ENCODE assay signal across 13 cellular contexts in the genomic region with DNA sequence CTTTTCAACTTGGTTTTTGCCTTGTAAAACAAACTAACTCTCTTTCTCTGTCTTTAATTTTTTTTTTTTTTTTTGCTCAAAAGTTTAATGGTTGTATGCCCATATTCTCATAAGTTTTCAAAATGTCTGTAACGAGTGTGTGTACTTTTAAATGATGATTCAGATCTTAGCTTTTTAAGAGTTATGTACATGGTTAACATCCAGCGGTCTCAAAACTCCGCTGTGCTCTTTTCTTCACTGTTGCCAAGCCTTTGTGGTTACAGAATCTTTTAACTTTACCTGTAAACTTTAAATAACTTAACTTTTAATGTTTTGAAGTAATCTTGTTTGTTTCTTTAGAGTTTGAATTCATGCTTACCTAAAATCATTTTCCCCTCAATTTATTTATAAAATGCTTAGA.
DNase-seq lines count a peak whose midpoint lies in the region; ATAC-seq and TF ChIP-seq lines count a peak whose summit lies in the region.
"Had no signal": no experiment of that assay in that cellular context is flagged by ENCODE, and none has a peak within 500 bp of the region (broad histone marks: within the 10 kb centered on the region; RNA-seq: fewer than 3 reads in every experiment).

No MANE protein-coding gene starts in this region.

- TF ChIP-seq CTCF in mammary epithelial cell (conservative IDR thresholded peaks at IDR 0.05 in 1 of 2, IDR thresholded peaks at IDR 0.05 in 1 of 2; ENCODE audit: extremely low read depth in 1 of 2, insufficient read depth in 1 of 2, low read depth in 1 of 2, low read length in 2 of 2) (no peak), MCF 10A (IDR thresholded peaks at IDR 0.05; ENCODE audit: unreplicated experiment) (no peak), PC-3 (conservative IDR thresholded peaks at IDR 0.05; ENCODE audit: low read depth, low read length) (no peak)

- no peaks in the 10 kb centered on the region for H3K79me2 ChIP-seq in mammary epithelial cell (ENCODE audit: insufficient read depth, low read length)
- H3K79me2 ChIP-seq in PC-3 (ENCODE audit: low read length): no peaks in the 10 kb centered on the region

- BruUV-seq in mammary epithelial cell (replicated peaks; lab: Mats Ljungman, UMichigan): no TSS peak
- BruUV-seq in MCF 10A (replicated peaks; lab: Mats Ljungman, UMichigan): no TSS peak
- BruUV-seq in PC-3 (replicated peaks; lab: Mats Ljungman, UMichigan): no TSS peak

- no peaks in the 10 kb centered on the region for H4K20me1 ChIP-seq in mammary epithelial cell (ENCODE audit: insufficient read depth, low read length)
- no peaks in the 10 kb centered on the region for H4K20me1 ChIP-seq in PC-3 (ENCODE audit: low read length)
- H4K20me1 ChIP-seq: BLaER1 had no signal

- H3F3A ChIP-seq in PC-3 (ENCODE audit: low read length, unreplicated experiment): no peaks in the 10 kb centered on the region

- H3K4me3 ChIP-seq in mammary epithelial cell (replicated peaks in 1 of 3; ENCODE audit: insufficient read depth in 1 of 3, low read depth in 2 of 3, low read length in 3 of 3): no peak overlapping the region
- H3K4me3 ChIP-seq in PC-3 (ENCODE audit: low read length): no peak overlapping the region
- H3K4me3 ChIP-seq: BLaER1 had no signal

- H3K27me3 ChIP-seq in mammary epithelial cell (ENCODE audit: insufficient read depth, low read length) (no peaks in the 10 kb centered on the region), PC-3 (ENCODE audit: low read length) (no peaks in the 10 kb centered on the region)
- H3K27me3 ChIP-seq: BLaER1 had no signal

- dilution Hi-C loops in mammary epithelial cell (cut with HindIII; ENCODE audit: low sequenced_read_pairs): no loop called here

- in situ Hi-C loops in mammary epithelial cell (cut with MboI; ENCODE audit: low sequenced_read_pairs in 2 of 2): no loop called here

- H3K27ac ChIP-seq in mammary epithelial cell (ENCODE audit: insufficient read depth, low read depth, low read length) (no peak overlapping the region), PC-3 (ENCODE audit: low read length) (peak overlapping the region; percentile 46)
- H3K27ac ChIP-seq: BLaER1 had no signal

- no peaks in the 10 kb centered on the region for H3K9me3 Mint-ChIP-seq in MCF 10A (ENCODE audit: unreplicated experiment)
- H3K9me3 Mint-ChIP-seq: CD8-positive, alpha-beta T cell; H9 had no signal

- H3K27ac Mint-ChIP-seq in MCF 10A (ENCODE audit: low read depth, unreplicated experiment): no peak overlapping the region
- H3K27ac Mint-ChIP-seq: CD14-positive monocyte; CD8-positive, alpha-beta T cell; H9 had no signal

- no peaks in the 10 kb centered on the region for H3K4me1 Mint-ChIP-seq in MCF 10A (ENCODE audit: insufficient read depth, unreplicated experiment)
- H3K4me1 Mint-ChIP-seq: CD14-positive monocyte had no signal

- intact Hi-C loops in mammary epithelial cell (cut with micrococcal nuclease): no loop called here
- intact Hi-C loops in MCF 10A (cut with micrococcal nuclease): no loop called here
- intact Hi-C loops in PC-3 (cut with micrococcal nuclease): loop anchor here (5.0 kb wide), 1 partner anchor 506 kb away; no protein-coding TSS in a partner anchor

- H3K4me3 Mint-ChIP-seq in MCF 10A (ENCODE audit: unreplicated experiment): no peak overlapping the region
- H3K4me3 Mint-ChIP-seq: CD14-positive monocyte; CD8-positive, alpha-beta T cell; H9 had no signal

- H3K9me2 ChIP-seq in PC-3 (replicated peaks; ENCODE audit: low read length): no peaks in the 10 kb centered on the region

- ATAC-seq in PC-3: peak; percentile 38
- ATAC-seq: CD8-positive, alpha-beta T cell had no signal

- H3K4me2 ChIP-seq in mammary epithelial cell (ENCODE audit: insufficient read depth, low read depth, low read length) (peak overlapping the region; percentile 18), PC-3 (ENCODE audit: low read length) (peak overlapping the region; percentile 50; the same call in 1 of the 2 replicates)
- H3K4me2 ChIP-seq: BLaER1 had no signal

- DNase-seq in mammary epithelial cell: no peak
- DNase-seq in MCF 10A (ENCODE audit: unreplicated experiment): no peak
- DNase-seq in PC-3: peak; percentile 11
- DNase-seq in astrocyte of the hippocampus (ENCODE audit: low read depth, low spot score): peak; percentile 38
- DNase-seq in iris pigment epithelial cell (ENCODE audit: low read depth): peak; percentile 54
- no peak for DNase-seq in occipital lobe (lab: John Stamatoyannopoulos, UW)
- no peak for DNase-seq in D341Med (ENCODE audit: low spot score)
- DNase-seq in effector CD8-positive, alpha-beta T cell (lab: John Stamatoyannopoulos, UW): no peak
- DNase-seq: 8988T; CD8-positive, alpha-beta T cell; H9 had no signal

- no peaks in the 10 kb centered on the region for H3K27me3 Mint-ChIP-seq in MCF 10A (ENCODE audit: insufficient read depth, unreplicated experiment)

- H2AFZ ChIP-seq in mammary epithelial cell (ENCODE audit: low read depth, low read length): no peak overlapping the region
- no peak overlapping the region for H2AFZ ChIP-seq in PC-3 (ENCODE audit: low read length)

- 0% methylated on average over 3 of the region's 3 CpGs for WGBS in mammary epithelial cell (ENCODE audit: low coverage, missing lambda C conversion rate)

- POLR2A ChIA-PET in MCF 10A (lab: Yijun Ruan, JAX): no interaction called here
- POLR2A ChIA-PET in PC-3 (lab: Charles Lee; ENCODE audit: unreplicated experiment): no interaction called here

- CTCF ChIA-PET in mammary epithelial cell (lab: Charles Lee; ENCODE audit: low non-redundant PET): no interaction called here
- CTCF ChIA-PET in MCF 10A (lab: Yijun Ruan, JAX): interaction anchor here (0.9 kb wide), 1 partner anchor 17 kb away, joined by 4 read pairs; no protein-coding TSS in a partner anchor
- CTCF ChIA-PET in PC-3 (lab: Charles Lee): no interaction called here

- H3K4me1 ChIP-seq in mammary epithelial cell (ENCODE audit: insufficient read depth, low read length) (peaks cover 6% of the 10 kb centered on the region), PC-3 (ENCODE audit: insufficient read depth, low read length) (peaks cover 16% of the 10 kb centered on the region)

- H3K9me3 ChIP-seq in mammary epithelial cell (replicated peaks; ENCODE audit: insufficient read depth, low read length) (no peaks in the 10 kb centered on the region), PC-3 (ENCODE audit: low read length) (no peaks in the 10 kb centered on the region)
- H3K9me3 ChIP-seq: BLaER1 had no signal

- H3K9ac ChIP-seq in mammary epithelial cell (ENCODE audit: insufficient read depth, low read length) (no peak overlapping the region), PC-3 (ENCODE audit: low read length) (no peak overlapping the region)
- H3K9ac ChIP-seq: BLaER1 had no signal

- no peaks in the 10 kb centered on the region for H3K36me3 ChIP-seq in mammary epithelial cell (ENCODE audit: insufficient read depth, low read length)
- H3K36me3 ChIP-seq in PC-3 (ENCODE audit: low read depth, low read length): no peaks in the 10 kb centered on the region
- H3K36me3 ChIP-seq: BLaER1 had no signal

- H3K36me3 Mint-ChIP-seq in MCF 10A (ENCODE audit: insufficient read depth, unreplicated experiment): no peaks in the 10 kb centered on the region
- H3K36me3 Mint-ChIP-seq: CD14-positive monocyte; CD8-positive, alpha-beta T cell had no signal

Comparison
In these comparisons a context has a peak if more than half of its experiments do, and no peak if none do; other contexts are left out.
1. DNase-seq: peak in PC-3 (single experiment), astrocyte of the hippocampus (single experiment) and iris pigment epithelial cell (single experiment); none in mammary epithelial cell (single experiment), MCF 10A (single experiment), occipital lobe (single experiment), D341Med (single experiment) and effector CD8-positive, alpha-beta T cell (single experiment).